Comparison of ENCODE assay signal across 16 cellular contexts in the genomic region with DNA sequence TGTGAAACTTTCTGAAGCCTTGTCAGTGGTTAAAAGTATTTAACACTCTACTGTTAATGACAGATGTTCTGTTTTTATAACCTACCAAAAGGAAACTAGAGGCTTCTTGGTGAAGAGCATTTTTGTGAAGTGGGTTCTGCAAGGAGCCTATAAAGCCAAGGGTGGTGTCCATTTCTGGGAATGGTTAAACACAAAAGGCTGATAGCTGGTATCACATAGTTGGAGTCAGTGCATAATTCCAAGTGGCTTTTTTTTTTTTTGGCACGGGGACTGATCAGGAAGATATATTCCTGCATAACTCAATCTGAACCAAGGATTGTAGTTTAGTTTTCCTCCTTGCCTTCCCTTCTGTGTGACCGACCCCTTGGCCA. TPM values are rescaled to one million over a fixed set of nuclear protein-coding genes. Genes with fewer than 3 reads are reported as not detected.
A peak's percentile ranks its signal among the peaks of the same experiment; 100 is the strongest.
DNase-seq lines count a peak whose midpoint lies in the region; ATAC-seq, FAIRE-seq and TF ChIP-seq lines count a peak whose summit lies in the region.
"Had no signal": no experiment of that assay in that cellular context is flagged by ENCODE, and none has a peak within 500 bp of the region (broad histone marks: within the 10 kb centered on the region; RNA-seq: fewer than 3 reads in every experiment).

No MANE protein-coding gene starts in this region.

- DNase-seq in heart left ventricle (no peak), left ventricle myocardium superior (no peak), astrocyte (ENCODE audit: low read depth) (peak; percentile 9), thoracic aorta (ENCODE audit: low spot score) (no peak), DMS79 (lab: John Stamatoyannopoulos, UW) (no peak), hepatic stellate cell (ENCODE audit: low spot score) (no peak)
- DNase-seq: activated CD4-positive, alpha-beta T cell treated with anti-CD3 and anti-CD28 coated beads, Interleukin-2, amount 50 U/mL, for 1 hour; lower lobe of right lung; NCI-H1417; NCI-H524 treated with DMSO at 0.1 percent for 48 hours had no signal

- H3K27ac Mint-ChIP-seq in astrocyte (ENCODE audit: unreplicated experiment), result peak overlapping the region; percentile 98
- H3K27ac Mint-ChIP-seq: activated T-helper 2 cell treated with anti-CD3 and anti-CD28 coated beads, Interferon-gamma antibody, Interleukin-2, Interleukin-4, amounts not matched to agents 10 μg/mL and 5 μg/mL and 100 μg/mL, durations not matched to agents 14 hours and 24 hours and 36 hours had no signal

- H3K9me3 ChIP-seq in heart left ventricle (no peaks in the 10 kb centered on the region), astrocyte (ENCODE audit: insufficient read depth, low read depth, low read length) (no peaks in the 10 kb centered on the region), mesodermal cell (ENCODE audit: control insufficient read depth, low read length) (no peaks in the 10 kb centered on the region), thoracic aorta (no peaks in the 10 kb centered on the region)
- H3K9me3 ChIP-seq: lower lobe of right lung, ovary had no signal

- H3K9me3 Mint-ChIP-seq in astrocyte (ENCODE audit: unreplicated experiment), result no peaks in the 10 kb centered on the region
- H3K9me3 Mint-ChIP-seq: activated T-helper 2 cell treated with anti-CD3 and anti-CD28 coated beads, Interferon-gamma antibody, Interleukin-2, Interleukin-4, amounts not matched to agents 10 μg/mL and 5 μg/mL and 100 μg/mL, durations not matched to agents 14 hours and 24 hours and 36 hours had no signal

- peak overlapping the region; percentile 55 for H3K9ac ChIP-seq in astrocyte (ENCODE audit: low read length)

- H3K4me1 Mint-ChIP-seq in astrocyte (ENCODE audit: low read depth, unreplicated experiment), result peaks cover 40% of the 10 kb centered on the region

- H3K27me3 ChIP-seq in heart left ventricle (no peaks in the 10 kb centered on the region), astrocyte (ENCODE audit: insufficient read depth, low read length) (no peaks in the 10 kb centered on the region), thoracic aorta (replicated peaks; ENCODE audit: insufficient read depth) (no peaks in the 10 kb centered on the region)
- H3K27me3 ChIP-seq: ovary had no signal

- peak overlapping the region; percentile 50 for H3K4me3 Mint-ChIP-seq in astrocyte (ENCODE audit: unreplicated experiment)

- no peaks in the 10 kb centered on the region for H4K20me1 ChIP-seq in astrocyte (ENCODE audit: insufficient read depth, low read length)

- H3K36me3 ChIP-seq in heart left ventricle (peaks cover 0 to 85% (median 62%) of the 10 kb centered on the region in 9 donors), astrocyte (ENCODE audit: insufficient read depth, low read length) (peaks cover 31% of the 10 kb centered on the region), mesodermal cell (ENCODE audit: control insufficient read depth, insufficient read depth, low read length) (peaks cover 63% of the 10 kb centered on the region), thoracic aorta (peaks cover 19% of the 10 kb centered on the region)
- H3K36me3 ChIP-seq: ovary had no signal

- no peak for FAIRE-seq in astrocyte (lab: Jason Lieb, UNC)
- FAIRE-seq: endometrium, HepG2 had no signal

- no peaks in the 10 kb centered on the region for H3K27me3 Mint-ChIP-seq in astrocyte (ENCODE audit: low read depth, unreplicated experiment)

- ATAC-seq in heart left ventricle (no peak), left ventricle myocardium superior (no peak), thoracic aorta (ENCODE audit: insufficient number of reproducible peaks, low FRiP score, low read depth) (no peak), HG02571 (IDR thresholded peaks at IDR 0.05; ENCODE audit: unreplicated experiment) (no peak)
- ATAC-seq: HepG2 had no signal

- H3K4me1 ChIP-seq in heart left ventricle (peaks cover 0 to 43% (median 29%) of the 10 kb centered on the region in 12 donors), astrocyte (ENCODE audit: insufficient read depth, low read length) (peaks cover 22% of the 10 kb centered on the region), mesodermal cell (ENCODE audit: control insufficient read depth, insufficient read depth, low read length, poor library complexity, severe bottlenecking) (peaks cover 21% of the 10 kb centered on the region), thoracic aorta (ENCODE audit: control insufficient read depth in 1 of 2, low read depth in 2 of 2) (peaks cover 16 to 42% of the 10 kb centered on the region in 2 donors)

- no peak for TF ChIP-seq CTCF in heart left ventricle (IDR thresholded peaks at IDR 0.05)
- TF ChIP-seq CTCF in astrocyte (IDR thresholded peaks at IDR 0.05; ENCODE audit: insufficient read depth, low read depth, low read length), result no peak
- TF ChIP-seq CTCF in thoracic aorta (IDR thresholded peaks at IDR 0.05), result no peak

- H3K4me3 ChIP-seq in heart left ventricle (no peak overlapping the region), astrocyte (ENCODE audit: insufficient read depth, low read depth, low read length) (peak overlapping the region; percentile 37), mesodermal cell (ENCODE audit: extremely low read depth, insufficient read depth, low read length, poor library complexity, severe bottlenecking) (no peak overlapping the region), thoracic aorta (no peak overlapping the region)
- H3K4me3 ChIP-seq: lower lobe of right lung, ovary had no signal

- no peaks in the 10 kb centered on the region for H3K79me2 ChIP-seq in astrocyte (ENCODE audit: insufficient read depth, low read length)

- intact Hi-C loops in heart left ventricle (cut with DNase I) (no loop called here), left ventricle myocardium superior (cut with micrococcal nuclease) (no loop called here)

- H2AFZ ChIP-seq in astrocyte (ENCODE audit: low read depth, low read length), result no peak overlapping the region

- no peak for TF ChIP-seq POLR2A in heart left ventricle (IDR thresholded peaks at IDR 0.05)

- 25 to 36% (median 33%) methylated on average over 2 of the region's 2 CpGs for WGBS in heart left ventricle, 4 donors
- WGBS in mesodermal cell (ENCODE audit: insufficient coverage in 2 of 2), 2 experiments, result 71% methylated on average over 1 of the region's 2 CpGs; no CpG with 5 or more reads in 1 of the 2 experiments

- H3K4me2 ChIP-seq in astrocyte (ENCODE audit: low read length), result peak overlapping the region; percentile 68

- H3K27ac ChIP-seq in heart left ventricle (peak overlapping the region in 10 of 12 donors; percentile 31 to 63 (median 46)), astrocyte (ENCODE audit: low read depth, low read length) (peak overlapping the region; percentile 73), mesodermal cell (ENCODE audit: low read depth, low read length, severe bottlenecking) (peak overlapping the region; percentile 82), thoracic aorta (peak overlapping the region; percentile 48 to 75)
- H3K27ac ChIP-seq: lower lobe of right lung, ovary had no signal

- peaks cover 31% of the 10 kb centered on the region for H3K36me3 Mint-ChIP-seq in astrocyte (ENCODE audit: low read depth, unreplicated experiment)

RNA-seq across cellular contexts. Expression of gene KPNB1, which starts 27.6 kb away (rescaled TPM):
- 100 to 1,000 TPM; 118 to 236 (median 192) TPM for total RNA-seq in heart left ventricle
- 100 to 1,000 TPM in 1 of 2 donors, 10 to 100 TPM in 1; 30.7 to 136 TPM for polyA plus RNA-seq in heart left ventricle
- total RNA-seq in left ventricle myocardium superior, result 169 TPM
- 467 and 491 TPM in 2 replicates for total RNA-seq in astrocyte
- polyA plus RNA-seq in mesodermal cell (2013, experiment 1 of 2), result 379 TPM
- polyA plus RNA-seq in mesodermal cell (2013, experiment 2 of 2), result 356 TPM
- 100 to 1,000 TPM; 199 to 223 TPM for total RNA-seq in thoracic aorta
